In genomic region chr5:73498057-73498992, GRCh38 we compare ENCODE assay signal across 1 cellular context.
TF ChIP-seq lines count a peak whose summit lies in the region.

TSS of gene BTF3 (plus strand) at chr5:73498442. CDS start at chr5:73498668, 226 bp downstream.

TF ChIP-seq in SK-N-SH treated with all-trans-retinoic acid at 6 μM for 48 hours, 23 proteins besides CTCF, POLR2A, EP300 and RAD21 (continued from another document):
- TF ChIP-seq CSRNP3 (CRISPR knock-in tag; IDR thresholded peaks at IDR 0.05): no peak
- TF ChIP-seq TOX (CRISPR knock-in tag; IDR thresholded peaks at IDR 0.05; ENCODE audit: borderline replicate concordance): no peak
- TF ChIP-seq OSR1 (CRISPR knock-in tag; IDR thresholded peaks at IDR 0.05): no peak
- no peak for TF ChIP-seq BACH2 (CRISPR knock-in tag; IDR thresholded peaks at IDR 0.05; ENCODE audit: borderline replicate concordance)
- TF ChIP-seq ZFP30 (CRISPR knock-in tag; IDR thresholded peaks at IDR 0.05): no peak
- no peak for TF ChIP-seq PPARA (CRISPR knock-in tag; IDR thresholded peaks at IDR 0.05; ENCODE audit: borderline replicate concordance)
- TF ChIP-seq SNAI2 (CRISPR knock-in tag; IDR thresholded peaks at IDR 0.05): no peak
- no peak for TF ChIP-seq CREB5 (CRISPR knock-in tag; IDR thresholded peaks at IDR 0.05; ENCODE audit: low read depth)
- TF ChIP-seq TCF4 (CRISPR knock-in tag; IDR thresholded peaks at IDR 0.05; ENCODE audit: borderline replicate concordance): no peak
- TF ChIP-seq ZC3H10 (CRISPR knock-in tag; IDR thresholded peaks at IDR 0.05): no peak
